In the genomic region with DNA sequence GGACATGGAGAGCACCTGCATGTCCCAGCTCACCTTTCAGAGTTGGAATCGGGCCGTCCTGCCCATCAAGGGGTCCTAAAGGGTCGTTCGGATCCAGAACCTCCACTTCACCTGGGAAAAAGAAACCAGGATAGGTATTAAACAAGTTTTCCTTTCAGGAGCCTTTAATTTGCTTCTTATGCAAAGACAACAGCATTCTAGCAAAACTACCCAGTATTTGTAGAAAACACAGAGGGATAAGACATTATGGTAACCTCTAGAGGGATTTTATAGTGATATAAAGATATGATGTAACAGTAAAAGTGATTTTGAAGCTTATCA, we compare ENCODE assay signal across 15 cellular contexts.
DNase-seq lines count a peak whose midpoint lies in the region; ATAC-seq and TF ChIP-seq lines count a peak whose summit lies in the region.
"Had no signal": no experiment of that assay in that cellular context is flagged by ENCODE, and none has a peak within 500 bp of the region (broad histone marks: within the 10 kb centered on the region; RNA-seq: fewer than 3 reads in every experiment).

No MANE protein-coding gene starts in this region.

- CTCF ChIA-PET in OCI-LY7 (lab: Charles Lee; ENCODE audit: unreplicated experiment): no interaction called here
- CTCF ChIA-PET in activated naive CD4-positive, alpha-beta T cell treated with anti-CD3 and anti-CD28 coated beads, Interleukin-2, amount 10 ng/mL, durations not matched to agents 7 days and 5 days (lab: Charles Lee): interaction anchor here (0.7 to 3.8 kb wide), 4 partner anchors 17 to 178 kb away, joined by 3 to 13 read pairs (median 4); partner anchors contain the start of gene ROR2

- no peak overlapping the region for H3K4me2 ChIP-seq in OCI-LY7 (ENCODE audit: low read length)

- no TSS peak for BruUV-seq in OCI-LY7 (replicated peaks; lab: Mats Ljungman, UMichigan)

- TF ChIP-seq CTCF in natural killer cell (IDR thresholded peaks at IDR 0.05): peak; percentile 41
- peak; percentile 41; the same call in 1 of the 2 replicates for TF ChIP-seq CTCF in OCI-LY7 (conservative IDR thresholded peaks at IDR 0.05; ENCODE audit: low read length)
- TF ChIP-seq CTCF in endodermal cell (conservative IDR thresholded peaks at IDR 0.05): peak; percentile 4
- TF ChIP-seq CTCF in type B pancreatic cell (conservative IDR thresholded peaks at IDR 0.05): no peak

- intact Hi-C loops in natural killer cell (cut with micrococcal nuclease): loop anchor here (1.0 kb wide), 1 partner anchor 175 kb away; the partner anchor contains the start of gene ROR2
- intact Hi-C loops in OCI-LY7 (cut with micrococcal nuclease; ENCODE audit: unreplicated experiment): loop anchor here (10.0 kb wide), 3 partner anchors 109 to 259 kb away; partner anchors contain the start of gene ROR2

- no peaks in the 10 kb centered on the region for H3K36me3 Mint-ChIP-seq in natural killer cell
- H3K36me3 Mint-ChIP-seq in natural killer cell treated with Interleukin-12 subunit alpha and Interleukin-12 subunit beta and Interleukin-15 and Interleukin-18, amount 100 ng/mL, for 72 hours: no peaks in the 10 kb centered on the region
- H3K36me3 Mint-ChIP-seq in endodermal cell (ENCODE audit: low read depth): peaks cover 40% of the 10 kb centered on the region
- no peaks in the 10 kb centered on the region for H3K36me3 Mint-ChIP-seq in type B pancreatic cell
- H3K36me3 Mint-ChIP-seq in activated naive CD4-positive, alpha-beta T cell treated with anti-CD3 and anti-CD28 coated beads, Interleukin-2, amount 10 ng/mL, durations not matched to agents 7 days and 5 days: no peaks in the 10 kb centered on the region
- H3K36me3 Mint-ChIP-seq: activated naive CD4-positive, alpha-beta T cell treated with anti-CD3 and anti-CD28 coated beads, Interleukin-2, amount 50 U/mL, for 72 hours had no signal

- no peaks in the 10 kb centered on the region for H3K9me3 ChIP-seq in OCI-LY7 (ENCODE audit: low read length)
- no peaks in the 10 kb centered on the region for H3K9me3 ChIP-seq in endodermal cell (ENCODE audit: control insufficient read depth, low read length)
- H3K9me3 ChIP-seq: BE2C, stomach, thyroid gland had no signal

- no peaks in the 10 kb centered on the region for H3K79me2 ChIP-seq in OCI-LY7 (ENCODE audit: insufficient read depth, low read depth, low read length)

- H2AFZ ChIP-seq in OCI-LY7 (ENCODE audit: low read length): no peak overlapping the region

- H3K4me1 ChIP-seq in OCI-LY7 (ENCODE audit: insufficient read depth, low read length, poor library complexity, severe bottlenecking): no peaks in the 10 kb centered on the region
- peaks cover 19% of the 10 kb centered on the region for H3K4me1 ChIP-seq in endodermal cell (ENCODE audit: control insufficient read depth, insufficient read depth, low read length)

- no peaks in the 10 kb centered on the region for H4K20me1 ChIP-seq in OCI-LY7 (ENCODE audit: insufficient read depth, low read length)

- H3K27me3 Mint-ChIP-seq in natural killer cell (ENCODE audit: low read depth in 2 of 2) (peaks cover 12 to 17% of the 10 kb centered on the region in 2 donors), endodermal cell (ENCODE audit: insufficient read depth) (no peaks in the 10 kb centered on the region), type B pancreatic cell (peaks cover 4% of the 10 kb centered on the region)
- peaks cover 25 to 29% of the 10 kb centered on the region in 2 donors for H3K27me3 Mint-ChIP-seq in natural killer cell treated with Interleukin-12 subunit alpha and Interleukin-12 subunit beta and Interleukin-15 and Interleukin-18, amount 100 ng/mL, for 72 hours
- H3K27me3 Mint-ChIP-seq in activated naive CD4-positive, alpha-beta T cell treated with anti-CD3 and anti-CD28 coated beads, Interleukin-2, amount 10 ng/mL, durations not matched to agents 7 days and 5 days: peaks cover 19% of the 10 kb centered on the region
- H3K27me3 Mint-ChIP-seq: progenitor cell of endocrine pancreas had no signal

- ATAC-seq in natural killer cell (no peak), GM19035 (IDR thresholded peaks at IDR 0.05; ENCODE audit: unreplicated experiment) (no peak)
- no peak for ATAC-seq in natural killer cell treated with Interleukin-12 subunit alpha and Interleukin-12 subunit beta and Interleukin-15 and Interleukin-18, amount 100 ng/mL, for 72 hours

- H3K9me2 ChIP-seq in OCI-LY7 (ENCODE audit: insufficient read depth, low read length): no peaks in the 10 kb centered on the region

- DNase-seq in natural killer cell (no peak), OCI-LY7 (ENCODE audit: low spot score) (no peak), endodermal cell (no peak), type B pancreatic cell (ENCODE audit: extremely low spot score, unreplicated experiment) (no peak), NCI-H2227 treated with DMSO at 0.1 percent for 48 hours (lab: John Stamatoyannopoulos, UW) (no peak)
- DNase-seq in natural killer cell treated with Interleukin-12 subunit alpha and Interleukin-12 subunit beta and Interleukin-15 and Interleukin-18, amount 100 ng/mL, for 72 hours (ENCODE audit: low spot score): no peak
- DNase-seq in activated naive CD4-positive, alpha-beta T cell treated with anti-CD3 and anti-CD28 coated beads, Interleukin-2, amount 10 ng/mL, durations not matched to agents 7 days and 5 days: no peak

- no peak overlapping the region for H3K4me3 ChIP-seq in OCI-LY7 (ENCODE audit: low read depth, low read length, poor library complexity, severe bottlenecking)
- no peak overlapping the region for H3K4me3 ChIP-seq in endodermal cell (ENCODE audit: low read length)
- H3K4me3 ChIP-seq: stomach, thyroid gland had no signal

- H3K27me3 ChIP-seq in endodermal cell (ENCODE audit: control insufficient read depth, insufficient read depth, low read length, poor library complexity, severe bottlenecking): no peaks in the 10 kb centered on the region
- H3K27me3 ChIP-seq: BE2C, stomach, thyroid gland had no signal

- no peaks in the 10 kb centered on the region for H3K4me1 Mint-ChIP-seq in natural killer cell
- peaks cover 0 to 3% of the 10 kb centered on the region in 2 donors for H3K4me1 Mint-ChIP-seq in natural killer cell treated with Interleukin-12 subunit alpha and Interleukin-12 subunit beta and Interleukin-15 and Interleukin-18, amount 100 ng/mL, for 72 hours (ENCODE audit: low read depth in 2 of 2)
- H3K4me1 Mint-ChIP-seq in endodermal cell: peaks cover 44% of the 10 kb centered on the region
- H3K4me1 Mint-ChIP-seq in type B pancreatic cell (ENCODE audit: unreplicated experiment): peaks cover 62% of the 10 kb centered on the region
- no peaks in the 10 kb centered on the region for H3K4me1 Mint-ChIP-seq in activated naive CD4-positive, alpha-beta T cell treated with anti-CD3 and anti-CD28 coated beads, Interleukin-2, amount 10 ng/mL, durations not matched to agents 7 days and 5 days
- H3K4me1 Mint-ChIP-seq: activated CD4-positive, alpha-beta T cell treated with anti-CD3 and anti-CD28 coated beads for 36 hours had no signal

- H3K27ac Mint-ChIP-seq in natural killer cell: no peak overlapping the region
- H3K27ac Mint-ChIP-seq in natural killer cell treated with Interleukin-12 subunit alpha and Interleukin-12 subunit beta and Interleukin-15 and Interleukin-18, amount 100 ng/mL, for 72 hours: no peak overlapping the region
- peak overlapping the region; percentile 48 for H3K27ac Mint-ChIP-seq in endodermal cell
- H3K27ac Mint-ChIP-seq in type B pancreatic cell: peak overlapping the region; percentile 35
- H3K27ac Mint-ChIP-seq in activated naive CD4-positive, alpha-beta T cell treated with anti-CD3 and anti-CD28 coated beads, Interleukin-2, amount 10 ng/mL, durations not matched to agents 7 days and 5 days: no peak overlapping the region
- H3K27ac Mint-ChIP-seq: activated CD4-positive, alpha-beta T cell treated with anti-CD3 and anti-CD28 coated beads for 36 hours; activated naive CD4-positive, alpha-beta T cell treated with anti-CD3 and anti-CD28 coated beads, Interleukin-2, amount 50 U/mL, for 72 hours; progenitor cell of endocrine pancreas had no signal

- H3K27ac ChIP-seq in OCI-LY7 (ENCODE audit: low read depth, low read length, poor library complexity, severe bottlenecking) (no peak overlapping the region), endodermal cell (ENCODE audit: low read depth, low read length) (no peak overlapping the region)
- H3K27ac ChIP-seq: epithelial cell of prostate, stomach, thyroid gland had no signal

- 41 to 52% methylated on average over 4 of the region's 4 CpGs for WGBS in endodermal cell (ENCODE audit: insufficient coverage in 1 of 2, insufficient read length in 1 of 2), 2 experiments

- H3K36me3 ChIP-seq in OCI-LY7 (ENCODE audit: insufficient read depth, low read length) (no peaks in the 10 kb centered on the region), endodermal cell (ENCODE audit: control insufficient read depth, insufficient read depth, low read length) (peaks cover 73% of the 10 kb centered on the region)
- H3K36me3 ChIP-seq: stomach, thyroid gland had no signal

- no peak overlapping the region for H3K4me3 Mint-ChIP-seq in natural killer cell
- H3K4me3 Mint-ChIP-seq in natural killer cell treated with Interleukin-12 subunit alpha and Interleukin-12 subunit beta and Interleukin-15 and Interleukin-18, amount 100 ng/mL, for 72 hours: no peak overlapping the region
- no peak overlapping the region for H3K4me3 Mint-ChIP-seq in endodermal cell
- no peak overlapping the region for H3K4me3 Mint-ChIP-seq in type B pancreatic cell
- no peak overlapping the region for H3K4me3 Mint-ChIP-seq in activated naive CD4-positive, alpha-beta T cell treated with anti-CD3 and anti-CD28 coated beads, Interleukin-2, amount 10 ng/mL, durations not matched to agents 7 days and 5 days
- H3K4me3 Mint-ChIP-seq: activated CD4-positive, alpha-beta T cell treated with anti-CD3 and anti-CD28 coated beads for 36 hours had no signal

- no peaks in the 10 kb centered on the region for H3K9me3 Mint-ChIP-seq in natural killer cell
- no peaks in the 10 kb centered on the region for H3K9me3 Mint-ChIP-seq in natural killer cell treated with Interleukin-12 subunit alpha and Interleukin-12 subunit beta and Interleukin-15 and Interleukin-18, amount 100 ng/mL, for 72 hours
- H3K9me3 Mint-ChIP-seq in endodermal cell: no peaks in the 10 kb centered on the region
- no peaks in the 10 kb centered on the region for H3K9me3 Mint-ChIP-seq in type B pancreatic cell
- no peaks in the 10 kb centered on the region for H3K9me3 Mint-ChIP-seq in activated naive CD4-positive, alpha-beta T cell treated with anti-CD3 and anti-CD28 coated beads, Interleukin-2, amount 10 ng/mL, durations not matched to agents 7 days and 5 days
- H3K9me3 Mint-ChIP-seq: activated naive CD4-positive, alpha-beta T cell treated with anti-CD3 and anti-CD28 coated beads, Interleukin-2, amount 50 U/mL, for 72 hours had no signal

- no peak overlapping the region for H3K9ac ChIP-seq in endodermal cell (ENCODE audit: extremely low read depth, low read length, poor library complexity, severe bottlenecking)

- POLR2A ChIA-PET in OCI-LY7 (lab: Charles Lee): no interaction called here

Comparison
In these comparisons a context has a peak if more than half of its experiments do, and no peak if none do; other contexts are left out.
1. H3K27ac Mint-ChIP-seq: peak in endodermal cell (single experiment) and type B pancreatic cell (single experiment); none in natural killer cell (0 of 2), natural killer cell treated with Interleukin-12 subunit alpha and Interleukin-12 subunit beta and Interleukin-15 and Interleukin-18, amount 100 ng/mL, for 72 hours (0 of 2) and activated naive CD4-positive, alpha-beta T cell treated with anti-CD3 and anti-CD28 coated beads, Interleukin-2, amount 10 ng/mL, durations not matched to agents 7 days and 5 days (single experiment).